In the genomic region with DNA sequence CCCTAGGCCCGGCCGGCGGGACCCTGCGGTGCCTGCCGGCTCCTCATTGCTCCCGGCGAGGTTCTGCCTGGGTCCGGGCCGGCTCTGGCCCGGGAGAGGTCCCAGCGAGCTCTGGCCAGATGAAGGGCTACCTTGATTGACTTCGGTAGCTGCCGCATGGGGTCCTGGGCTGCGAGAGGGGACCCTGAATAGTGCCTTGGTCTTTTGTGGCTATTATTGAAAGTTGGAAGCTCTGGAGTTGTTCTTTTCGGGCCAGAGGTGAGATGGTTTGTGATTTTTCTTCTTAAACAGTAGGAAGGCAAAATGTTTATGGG, we compare ENCODE assay signal across 8 cellular contexts. TPM values are rescaled to one million over a fixed set of nuclear protein-coding genes. Genes with fewer than 3 reads are reported as not detected.
DNase-seq lines count a peak whose midpoint lies in the region; FAIRE-seq and TF ChIP-seq lines count a peak whose summit lies in the region.

No MANE protein-coding gene starts in this region.

- WGBS in iPS DF 6.9 (ENCODE audit: insufficient coverage, insufficient read length): no CpG with 5 or more reads among the region's 15 CpGs
- WGBS in smooth muscle cell (ENCODE audit: low lambda C conversion rate): 2% methylated on average over 15 of the region's 15 CpGs

- H3K36me3 ChIP-seq in iPS DF 6.9 (ENCODE audit: control insufficient read depth, insufficient read depth, low read length) (peaks cover 6% of the 10 kb centered on the region; the same call in 1 of the 2 replicates), smooth muscle cell (ENCODE audit: low read depth) (peaks cover 5% of the 10 kb centered on the region)

- POLR2A ChIA-PET in activated CD4-positive, alpha-beta memory T cell treated with anti-CD3 and anti-CD28 coated beads for 36 hours (lab: Charles Lee): interaction anchor here (0.6 kb wide), 1 partner anchor 278 kb away, joined by 3 read pairs; no protein-coding TSS in a partner anchor

- peaks cover 13% of the 10 kb centered on the region for H3K36me3 Mint-ChIP-seq in activated CD4-positive, alpha-beta memory T cell treated with anti-CD3 and anti-CD28 coated beads for 36 hours

- H3K4me1 ChIP-seq in iPS DF 6.9 (ENCODE audit: control insufficient read depth, insufficient read depth, low read length) (no peaks in the 10 kb centered on the region), smooth muscle cell (ENCODE audit: low read depth) (peaks cover 21% of the 10 kb centered on the region)

- H3K27ac Mint-ChIP-seq in activated CD4-positive, alpha-beta memory T cell treated with anti-CD3 and anti-CD28 coated beads for 36 hours: peak overlapping the region; percentile 96

- no peaks in the 10 kb centered on the region for H3K27me3 ChIP-seq in iPS DF 6.9 (ENCODE audit: control insufficient read depth, insufficient read depth, low read length)
- H3K27me3 ChIP-seq in smooth muscle cell (ENCODE audit: low read depth): no peaks in the 10 kb centered on the region

- H3K9ac ChIP-seq in smooth muscle cell (ENCODE audit: low read depth): peak overlapping the region; percentile 97

- peak overlapping the region; percentile 99 for H3K4me3 ChIP-seq in iPS DF 6.9 (ENCODE audit: low read length)
- peak overlapping the region; percentile 96 for H3K4me3 ChIP-seq in smooth muscle cell

- FAIRE-seq in GM19239 (lab: Jason Lieb, UNC): no peak

- H3K9me3 ChIP-seq in iPS DF 6.9 (ENCODE audit: control insufficient read depth, insufficient read depth, low read length) (no peaks in the 10 kb centered on the region), smooth muscle cell (replicated peaks; ENCODE audit: low read depth) (no peaks in the 10 kb centered on the region)

- no peaks in the 10 kb centered on the region for H3K9me3 Mint-ChIP-seq in activated CD4-positive, alpha-beta memory T cell treated with anti-CD3 and anti-CD28 coated beads for 36 hours

- no peak overlapping the region for H3K27ac ChIP-seq in iPS DF 6.9 (ENCODE audit: low read length)
- H3K27ac ChIP-seq in smooth muscle cell (ENCODE audit: low read depth): peak overlapping the region; percentile 83

- CTCF ChIA-PET in activated CD4-positive, alpha-beta memory T cell treated with anti-CD3 and anti-CD28 coated beads for 36 hours (lab: Charles Lee): no interaction called here

- peaks cover 18% of the 10 kb centered on the region for H3K4me1 Mint-ChIP-seq in activated CD4-positive, alpha-beta memory T cell treated with anti-CD3 and anti-CD28 coated beads for 36 hours (ENCODE audit: low read depth)

- H4K20me1 ChIP-seq in smooth muscle cell (ENCODE audit: low read depth): peaks cover 18% of the 10 kb centered on the region

- no peak overlapping the region for H3K4me3 Mint-ChIP-seq in activated CD4-positive, alpha-beta memory T cell treated with anti-CD3 and anti-CD28 coated beads for 36 hours

- H3K27me3 Mint-ChIP-seq in activated CD4-positive, alpha-beta memory T cell treated with anti-CD3 and anti-CD28 coated beads for 36 hours: no peaks in the 10 kb centered on the region

- H2AFZ ChIP-seq in smooth muscle cell (ENCODE audit: low read depth): peak overlapping the region; percentile 97

- no peak for TF ChIP-seq CTCF in smooth muscle cell (IDR thresholded peaks at IDR 0.05; ENCODE audit: borderline replicate concordance, insufficient read depth, poor library complexity, severe bottlenecking)

- intact Hi-C loops in activated CD4-positive, alpha-beta memory T cell treated with anti-CD3 and anti-CD28 coated beads for 36 hours (cut with micrococcal nuclease): loop anchor here (1.0 to 5.0 kb wide), 5 partner anchors 137 to 1006 kb away; a partner anchor contains a TSS

- H3K79me2 ChIP-seq in smooth muscle cell (ENCODE audit: low read depth): peaks cover 55% of the 10 kb centered on the region

- H3F3A ChIP-seq in smooth muscle cell (ENCODE audit: low read depth): peaks cover 5% of the 10 kb centered on the region

- H3K4me2 ChIP-seq in smooth muscle cell: peak overlapping the region; percentile 100

- DNase-seq in DMS 273 (lab: John Stamatoyannopoulos, UW; ENCODE audit: unreplicated experiment) (peak; percentile 65), DMS 273 treated with DMSO at 0.1 percent for 48 hours (lab: John Stamatoyannopoulos, UW) (no peak), iPS DF 6.9 (ENCODE audit: low read depth, low spot score) (no peak), smooth muscle cell (lab: John Stamatoyannopoulos, UW; ENCODE audit: unreplicated experiment) (no peak), GM19240 (ENCODE audit: insufficient read length, low spot score) (no peak), GM19239 (ENCODE audit: insufficient read length, low spot score) (no peak), DMS153 treated with DMSO at 0.1 percent for 48 hours (lab: John Stamatoyannopoulos, UW; ENCODE audit: unreplicated experiment) (no peak)
- no peak for DNase-seq in activated CD4-positive, alpha-beta memory T cell treated with anti-CD3 and anti-CD28 coated beads for 36 hours

RNA-seq across cellular contexts. Expression of a gene that starts 0.6 kb away (rescaled TPM):
- 10 to 100 TPM; 23.0 to 24.3 TPM for total RNA-seq in activated CD4-positive, alpha-beta memory T cell treated with anti-CD3 and anti-CD28 coated beads for 36 hours
- total RNA-seq in smooth muscle cell: 26.4 and 39.2 TPM in 2 replicates
- 14.9 and 20.1 TPM in 2 replicates for polyA plus RNA-seq in smooth muscle cell
